ENCODE assay signal across 2 cellular contexts in genomic region chr15:81296673-81297072, GRCh38.
TF ChIP-seq lines count a peak whose summit lies in the region.

No MANE protein-coding gene starts in this region.

TF ChIP-seq in liver, 16 proteins besides CTCF, POLR2A, EP300 and RAD21 (continued from another document):
- TF ChIP-seq YY1 (IDR thresholded peaks at IDR 0.05) (peak; percentile 73), FOXA2 (IDR thresholded peaks at IDR 0.05) (no peak), REST (IDR thresholded peaks at IDR 0.05) (peak; percentile 31), SP1 (IDR thresholded peaks at IDR 0.05) (peak; percentile 40), EGR1 (IDR thresholded peaks at IDR 0.05; ENCODE audit: low read depth in 2 of 2) (no peak)

TF ChIP-seq in HepG2, 621 proteins besides CTCF, POLR2A, EP300 and RAD21 (continued from another document):
- no peak for TF ChIP-seq CREB3 (CRISPR knock-in tag; IDR thresholded peaks at IDR 0.05)
- no peak for TF ChIP-seq ZNF768 (CRISPR knock-in tag; IDR thresholded peaks at IDR 0.05)
